17 cellular contexts compared by ENCODE assay signal in the genomic region with DNA sequence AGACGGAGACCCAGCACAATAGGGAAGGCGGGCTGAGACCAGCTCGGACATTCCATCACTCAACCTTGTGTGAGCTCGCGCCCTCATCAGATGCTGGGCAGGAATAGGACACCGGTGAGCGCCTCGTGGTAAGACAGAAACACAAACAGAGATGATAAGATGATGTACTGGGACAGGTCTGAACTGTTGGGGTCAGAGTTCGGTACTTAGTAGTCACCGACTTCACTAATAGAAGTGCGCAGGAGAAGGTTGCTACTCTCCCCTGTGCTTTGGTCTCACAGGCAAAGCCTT.
DNase-seq lines count a peak whose midpoint lies in the region; ATAC-seq, FAIRE-seq and TF ChIP-seq lines count a peak whose summit lies in the region.
"Had no signal": no experiment of that assay in that cellular context is flagged by ENCODE, and none has a peak within 500 bp of the region (broad histone marks: within the 10 kb centered on the region; RNA-seq: fewer than 3 reads in every experiment).

No MANE protein-coding gene starts in this region.

- TF ChIP-seq CTCF in BJ (IDR thresholded peaks at IDR 0.05; ENCODE audit: insufficient read depth, low read depth, low read length) = no peak
- no peak for TF ChIP-seq CTCF in fibroblast of mammary gland (conservative IDR thresholded peaks at IDR 0.05; ENCODE audit: control insufficient read depth, insufficient read depth, low read depth, low read length)
- no peak for TF ChIP-seq CTCF in neural cell (IDR thresholded peaks at IDR 0.05; ENCODE audit: poor library complexity, severe bottlenecking)

- H2AFZ ChIP-seq in neural cell (ENCODE audit: low read depth, low read length) = no peak overlapping the region

- no peak overlapping the region for H3K27ac ChIP-seq in neural cell (ENCODE audit: low read length)

- H3K9ac ChIP-seq in NT2/D1 (ENCODE audit: insufficient read length, low read depth) (peak overlapping the region; percentile 84), neural cell (ENCODE audit: low read length) (no peak overlapping the region)

- no peak for DNase-seq in BJ (ENCODE audit: low read depth)
- DNase-seq in NT2/D1 (ENCODE audit: low read depth, low spot score) = no peak
- DNase-seq in fibroblast of mammary gland (ENCODE audit: low read depth) = no peak
- DNase-seq in activated T-cell treated with anti-CD3 and anti-CD28 coated beads for 4 hours = no peak
- DNase-seq in retina = no peak
- DNase-seq in GM19239 (ENCODE audit: insufficient read length, low spot score) = no peak
- DNase-seq: activated CD4-positive, alpha-beta T cell treated with anti-CD3 and anti-CD28 coated beads, Interleukin-2, amount 10 ng/mL, durations not matched to agents 7 days and 5 days; activated naive CD4-positive, alpha-beta T cell treated with anti-CD3 and anti-CD28 coated beads for 36 hours; CD4-positive, CD25-positive, alpha-beta regulatory T cell; immature natural killer cell; MV-4-11; NCI-H748 treated with DMSO at 0.1 percent for 48 hours; nucleus accumbens; stimulated activated CD4-positive, alpha-beta T cell treated with anti-CD3 and anti-CD28 coated beads, Interleukin-4, amount 100 ng/mL, for 1 hour; substantia nigra had no signal

- H3K9me3 ChIP-seq in NT2/D1 (ENCODE audit: insufficient read depth, low read length) (no peaks in the 10 kb centered on the region), neural cell (ENCODE audit: low read length) (no peaks in the 10 kb centered on the region)

- no peak overlapping the region for H3K4me2 ChIP-seq in neural cell (ENCODE audit: low read length)

- CTCF ChIA-PET in BJ (lab: Yijun Ruan, JAX) = interaction anchor here (1.1 kb wide), 1 partner anchor 9 kb away, joined by 3 read pairs; no protein-coding TSS in a partner anchor

- peaks cover 10% of the 10 kb centered on the region for H3K4me1 ChIP-seq in NT2/D1 (ENCODE audit: insufficient read depth, insufficient read length)

- POLR2A ChIA-PET in BJ (lab: Charles Lee) = no interaction called here

- no peak for TF ChIP-seq EP300 in neural cell (conservative IDR thresholded peaks at IDR 0.05; ENCODE audit: poor library complexity, severe bottlenecking)

- peak overlapping the region; percentile 52 for H3K4me3 ChIP-seq in BJ (ENCODE audit: low read depth, low read length)
- peak overlapping the region; percentile 63 for H3K4me3 ChIP-seq in NT2/D1 (ENCODE audit: insufficient read length, low read depth)
- peak overlapping the region; percentile 41 for H3K4me3 ChIP-seq in fibroblast of mammary gland (ENCODE audit: control insufficient read depth, low read depth, low read length)
- H3K4me3 ChIP-seq in neural cell (ENCODE audit: low read length) = peak overlapping the region; percentile 66

- no peaks in the 10 kb centered on the region for H4K20me1 ChIP-seq in neural cell (ENCODE audit: insufficient read depth)

- H3K36me3 ChIP-seq in BJ (ENCODE audit: control insufficient read depth, insufficient read depth, low read length) (no peaks in the 10 kb centered on the region), NT2/D1 (ENCODE audit: insufficient read depth, insufficient read length, low read length) (no peaks in the 10 kb centered on the region), neural cell (ENCODE audit: insufficient read depth, low read length) (no peaks in the 10 kb centered on the region)

- ATAC-seq in HG02623 (IDR thresholded peaks at IDR 0.05; ENCODE audit: unreplicated experiment) = no peak

- no peaks in the 10 kb centered on the region for H3K79me2 ChIP-seq in neural cell (replicated peaks; ENCODE audit: insufficient read depth, low read length)

- no peak for TF ChIP-seq RAD21 in neural cell (conservative IDR thresholded peaks at IDR 0.05)

- no peaks in the 10 kb centered on the region for H3K9me2 ChIP-seq in neural cell (ENCODE audit: insufficient read depth, low read length)

- no peak for FAIRE-seq in GM19239 (lab: Jason Lieb, UNC)

- H3K27me3 ChIP-seq in BJ (ENCODE audit: control insufficient read depth, insufficient read depth, low read length) (no peaks in the 10 kb centered on the region; the same call in 1 of the 2 replicates), NT2/D1 (ENCODE audit: insufficient read depth, insufficient read length) (peaks cover 38% of the 10 kb centered on the region), neural cell (ENCODE audit: insufficient read depth, low read depth, low read length) (peaks cover 48% of the 10 kb centered on the region)

- no peaks in the 10 kb centered on the region for H3F3A ChIP-seq in neural cell (ENCODE audit: insufficient read depth, low read length, poor library complexity, severe bottlenecking)

TF ChIP-seq in neural cell, 6 proteins besides CTCF, POLR2A, EP300 and RAD21:
- TF ChIP-seq, protein P1, sequence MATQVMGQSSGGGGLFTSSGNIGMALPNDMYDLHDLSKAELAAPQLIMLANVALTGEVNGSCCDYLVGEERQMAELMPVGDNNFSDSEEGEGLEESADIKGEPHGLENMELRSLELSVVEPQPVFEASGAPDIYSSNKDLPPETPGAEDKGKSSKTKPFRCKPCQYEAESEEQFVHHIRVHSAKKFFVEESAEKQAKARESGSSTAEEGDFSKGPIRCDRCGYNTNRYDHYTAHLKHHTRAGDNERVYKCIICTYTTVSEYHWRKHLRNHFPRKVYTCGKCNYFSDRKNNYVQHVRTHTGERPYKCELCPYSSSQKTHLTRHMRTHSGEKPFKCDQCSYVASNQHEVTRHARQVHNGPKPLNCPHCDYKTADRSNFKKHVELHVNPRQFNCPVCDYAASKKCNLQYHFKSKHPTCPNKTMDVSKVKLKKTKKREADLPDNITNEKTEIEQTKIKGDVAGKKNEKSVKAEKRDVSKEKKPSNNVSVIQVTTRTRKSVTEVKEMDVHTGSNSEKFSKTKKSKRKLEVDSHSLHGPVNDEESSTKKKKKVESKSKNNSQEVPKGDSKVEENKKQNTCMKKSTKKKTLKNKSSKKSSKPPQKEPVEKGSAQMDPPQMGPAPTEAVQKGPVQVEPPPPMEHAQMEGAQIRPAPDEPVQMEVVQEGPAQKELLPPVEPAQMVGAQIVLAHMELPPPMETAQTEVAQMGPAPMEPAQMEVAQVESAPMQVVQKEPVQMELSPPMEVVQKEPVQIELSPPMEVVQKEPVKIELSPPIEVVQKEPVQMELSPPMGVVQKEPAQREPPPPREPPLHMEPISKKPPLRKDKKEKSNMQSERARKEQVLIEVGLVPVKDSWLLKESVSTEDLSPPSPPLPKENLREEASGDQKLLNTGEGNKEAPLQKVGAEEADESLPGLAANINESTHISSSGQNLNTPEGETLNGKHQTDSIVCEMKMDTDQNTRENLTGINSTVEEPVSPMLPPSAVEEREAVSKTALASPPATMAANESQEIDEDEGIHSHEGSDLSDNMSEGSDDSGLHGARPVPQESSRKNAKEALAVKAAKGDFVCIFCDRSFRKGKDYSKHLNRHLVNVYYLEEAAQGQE (IDR thresholded peaks at IDR 0.05; ENCODE audit: borderline replicate concordance) = no peak
- TF ChIP-seq POLR2AphosphoS5 (IDR thresholded peaks at IDR 0.05) (no peak), EZH2 (IDR thresholded peaks at IDR 0.05; ENCODE audit: borderline replicate concordance, insufficient read depth, low read length, poor library complexity, severe bottlenecking) (no peak), MXI1 (conservative IDR thresholded peaks at IDR 0.05; ENCODE audit: poor library complexity, severe bottlenecking) (no peak), SMC3 (conservative IDR thresholded peaks at IDR 0.05; ENCODE audit: poor library complexity) (no peak), TAF1 (IDR thresholded peaks at IDR 0.05; ENCODE audit: low read depth) (no peak)
